In the genomic region with DNA sequence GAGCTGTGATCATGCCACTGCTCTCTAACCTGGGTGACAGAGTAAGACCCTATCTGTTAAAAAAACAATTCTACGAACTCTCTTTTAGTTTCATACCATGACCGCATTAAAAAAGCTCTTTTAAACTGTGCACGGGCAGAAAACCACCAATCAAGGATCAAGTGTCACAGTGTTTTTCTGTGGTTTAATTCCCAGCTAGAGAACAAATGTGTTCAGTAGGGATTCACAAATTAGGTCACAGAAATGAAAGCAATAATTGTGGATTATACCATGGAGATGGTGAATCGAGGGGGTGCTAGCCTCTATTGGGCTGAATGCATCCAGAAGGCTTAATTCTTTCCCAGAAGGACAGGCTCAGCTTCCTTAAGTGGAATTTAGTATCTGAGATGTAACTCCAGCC, we compare ENCODE assay signal across 26 cellular contexts.
"Had no signal": no experiment of that assay in that cellular context is flagged by ENCODE, and none has a peak within 500 bp of the region (broad histone marks: within the 10 kb centered on the region; RNA-seq: fewer than 3 reads in every experiment).

No MANE protein-coding gene starts in this region.

- FAIRE-seq: RCC 7860 had no signal

- H3K36me3 ChIP-seq: ascending aorta, cardiac muscle cell had no signal

- H3K27ac ChIP-seq: ascending aorta, cardiac muscle cell had no signal

- ATAC-seq: activated CD8-positive, alpha-beta T cell treated with anti-CD3 and anti-CD28 coated beads, Interleukin-2, amount 10 ng/mL, durations not matched to agents 7 days and 5 days; activated naive CD8-positive, alpha-beta T cell treated with anti-CD3 and anti-CD28 coated beads, Interleukin-2, amount 50 U/mL, for 24 hours; PC-3; T-helper 17 cell; WTC11 had no signal

- H3K27me3 ChIP-seq: ascending aorta, cardiac muscle cell had no signal

- DNase-seq: activated CD4-positive, alpha-beta T cell treated with anti-CD3 and anti-CD28 coated beads for 48 hours; activated CD4-positive, alpha-beta T cell treated with anti-CD3 and anti-CD28 coated beads, Interleukin-2, amount 50 U/mL, for 4 hours; activated CD4-positive, CD25-positive, alpha-beta regulatory T cell treated with anti-CD3 and anti-CD28 coated beads, Interleukin-2, amount 50 U/mL, for 72 hours; activated CD8-positive, alpha-beta memory T cell treated with anti-CD3 and anti-CD28 coated beads, Interleukin-2, amount 50 U/mL, for 48 hours; activated CD8-positive, alpha-beta T cell treated with anti-CD3 and anti-CD28 coated beads, Interleukin-2, amount 10 ng/mL, durations not matched to agents 7 days and 5 days; activated naive CD4-positive, alpha-beta T cell treated with anti-CD3 and anti-CD28 coated beads, Interleukin-2, amount 50 U/mL, for 16 hours; activated naive CD8-positive, alpha-beta T cell treated with anti-CD3 and anti-CD28 coated beads, Interleukin-2, amount 50 U/mL, for 24 hours; activated T-cell treated with anti-CD3 and anti-CD28 coated beads, Interleukin-2, amount 50 U/mL, for 1 hour; amniotic stem cell; cerebellar nuclear complex; KBM-7; NCI-H1092 treated with DMSO at 0.1 percent for 48 hours; NCI-H1436; NCI-H1694 treated with DMSO at 0.1 percent for 48 hours; NCI-H2081 treated with DMSO at 0.1 percent for 48 hours; NCI-H345; NCI-H510A; NCI-H526 treated with DMSO at 0.1 percent for 48 hours; PC-3; SHP77 treated with DMSO at 0.1 percent for 48 hours; T-helper 17 cell; T-helper 9 cell had no signal

- H3K4me3 ChIP-seq: ascending aorta, cardiac muscle cell had no signal

- H3K9me3 ChIP-seq: ascending aorta had no signal
